Comparison of ENCODE assay signal across 15 cellular contexts in the genomic region with DNA sequence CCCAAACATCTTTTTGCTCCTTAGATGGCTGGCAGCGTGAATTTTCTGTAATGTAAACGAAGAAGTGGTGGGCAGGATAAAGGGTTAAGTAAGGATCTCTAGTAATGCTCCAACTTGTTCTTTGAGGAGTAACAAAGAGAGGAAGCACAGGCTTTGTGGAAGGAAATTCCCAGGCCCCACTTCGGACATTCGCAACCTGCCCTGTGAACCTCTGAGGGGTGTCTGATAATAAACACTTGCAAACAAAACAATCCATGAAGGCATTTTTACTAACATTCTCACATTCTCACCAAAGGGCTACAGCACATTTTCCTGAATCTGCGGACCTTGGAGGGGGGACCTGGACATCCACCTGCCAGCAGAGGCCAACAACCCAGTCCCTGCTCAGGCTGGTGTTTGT. TPM values are rescaled to one million over a fixed set of nuclear protein-coding genes. Genes with fewer than 3 reads are reported as not detected.
A peak's percentile ranks its signal among the peaks of the same experiment; 100 is the strongest.
DNase-seq lines count a peak whose midpoint lies in the region; ATAC-seq, FAIRE-seq and TF ChIP-seq lines count a peak whose summit lies in the region.
"Had no signal": no experiment of that assay in that cellular context is flagged by ENCODE, and none has a peak within 500 bp of the region (broad histone marks: within the 10 kb centered on the region; RNA-seq: fewer than 3 reads in every experiment).

No MANE protein-coding gene starts in this region.

- H3K79me2 ChIP-seq in endothelial cell of umbilical vein (ENCODE audit: control insufficient read depth, insufficient read depth, low read length): no peaks in the 10 kb centered on the region

- TF ChIP-seq CTCF in C4-2B (conservative IDR thresholded peaks at IDR 0.05) (no peak), endothelial cell of umbilical vein (IDR thresholded peaks at IDR 0.05; ENCODE audit: extremely low read depth in 1 of 2, insufficient read depth in 1 of 2, low read depth in 1 of 2, low read length in 2 of 2) (no peak), right lobe of liver (IDR thresholded peaks at IDR 0.05) (no peak)

- DNase-seq in endothelial cell of umbilical vein (ENCODE audit: low read depth, low spot score) (peak; percentile 97), right lobe of liver (no peak), putamen (ENCODE audit: low spot score) (peak; percentile 9), NCI-H2029 (lab: John Stamatoyannopoulos, UW) (no peak), NCI-H1436 (lab: John Stamatoyannopoulos, UW) (no peak), NOMO-1 (lab: John Stamatoyannopoulos, UW; ENCODE audit: unreplicated experiment in 2 of 2) (no peak)
- DNase-seq: HFFc6, NCI-H1092, NCI-H2107, NCI-H2227 treated with DMSO at 0.1 percent for 48 hours, NCI-H524 had no signal

- no peaks in the 10 kb centered on the region for H3K9me1 ChIP-seq in endothelial cell of umbilical vein (replicated peaks; ENCODE audit: control insufficient read depth, extremely low read depth, insufficient read depth, low read length)

- CTCF ChIA-PET in endothelial cell of umbilical vein (lab: Charles Lee): interaction anchor here (1.6 kb wide), 1 partner anchor 71 kb away, joined by 4 read pairs; no protein-coding TSS in a partner anchor

- H3K4me1 ChIP-seq in endothelial cell of umbilical vein (ENCODE audit: control insufficient read depth, extremely low read depth, insufficient read depth, low read length) (peaks cover 40% of the 10 kb centered on the region), right lobe of liver (no peaks in the 10 kb centered on the region)

- H3K27me3 ChIP-seq in endothelial cell of umbilical vein (ENCODE audit: control insufficient read depth in 2 of 2, insufficient read depth in 2 of 2, low read length in 2 of 2) (no peaks in the 10 kb centered on the region), right lobe of liver (no peaks in the 10 kb centered on the region)

- peak overlapping the region; percentile 44 for H3K27ac ChIP-seq in C4-2B
- peak overlapping the region; percentile 98 for H3K27ac ChIP-seq in endothelial cell of umbilical vein (ENCODE audit: insufficient read depth, low read depth, low read length)
- no peak overlapping the region for H3K27ac ChIP-seq in right lobe of liver

- H3K9ac ChIP-seq in endothelial cell of umbilical vein (replicated peaks; ENCODE audit: extremely low read depth, insufficient read depth, low read length): peak overlapping the region; percentile 83

- 51% methylated on average over 4 of the region's 5 CpGs for WGBS in right lobe of liver (ENCODE audit: insufficient coverage, low coverage, low lambda C conversion rate, missing lambda C conversion rate)

- H3K4me2 ChIP-seq in endothelial cell of umbilical vein (ENCODE audit: insufficient read depth, low read length): peak overlapping the region; percentile 68

- FAIRE-seq in endothelial cell of umbilical vein (lab: Jason Lieb, UNC): peak; percentile 82
- FAIRE-seq: H54 had no signal

- no peaks in the 10 kb centered on the region for H3K36me3 ChIP-seq in endothelial cell of umbilical vein (ENCODE audit: control insufficient read depth in 2 of 2, extremely low read depth in 1 of 2, insufficient read depth in 2 of 2, low read length in 2 of 2)
- no peaks in the 10 kb centered on the region for H3K36me3 ChIP-seq in right lobe of liver

- TF ChIP-seq POLR2A in endothelial cell of umbilical vein (IDR thresholded peaks at IDR 0.05; ENCODE audit: low read depth, low read length): peak; percentile 65
- no peak for TF ChIP-seq POLR2A in right lobe of liver (IDR thresholded peaks at IDR 0.05)

- BruUV-seq in endothelial cell of umbilical vein (replicated peaks; lab: Mats Ljungman, UMichigan): no TSS peak

- intact Hi-C loops in endothelial cell of umbilical vein (cut with micrococcal nuclease): loop anchor here (1.0 to 2.0 kb wide), 3 partner anchors 12 to 361 kb away; a partner anchor contains a TSS
- intact Hi-C loops in right lobe of liver (cut with DNase I): no loop called here

- peak; percentile 44 to 69 (median 45) for ATAC-seq in right lobe of liver

- no peak overlapping the region for H3K4me3 ChIP-seq in endothelial cell of umbilical vein (replicated peaks in 1 of 3; ENCODE audit: insufficient read depth in 1 of 3, low read depth in 1 of 3, low read length in 3 of 3)
- H3K4me3 ChIP-seq in right lobe of liver: no peak overlapping the region

- dilution Hi-C loops in endothelial cell of umbilical vein (cut with MboI; ENCODE audit: extremely low pct_ligation_motif_present, low sequenced_read_pairs): no loop called here

- H3K9me3 ChIP-seq in endothelial cell of umbilical vein (replicated peaks; ENCODE audit: control insufficient read depth, insufficient read depth, low read length) (no peaks in the 10 kb centered on the region), right lobe of liver (no peaks in the 10 kb centered on the region)

- no peaks in the 10 kb centered on the region for H4K20me1 ChIP-seq in endothelial cell of umbilical vein (replicated peaks; ENCODE audit: control insufficient read depth, extremely low read depth, insufficient read depth, low read length)

- H2AFZ ChIP-seq in endothelial cell of umbilical vein (ENCODE audit: low read depth, low read length): peak overlapping the region; percentile 5

- POLR2A ChIA-PET in endothelial cell of umbilical vein (lab: Charles Lee): no interaction called here

TF ChIP-seq in endothelial cell of umbilical vein, 7 proteins besides CTCF, POLR2A, EP300 and RAD21:
- TF ChIP-seq GATA2 (IDR thresholded peaks at IDR 0.05; ENCODE audit: insufficient read depth, insufficient read length, low read depth, low read length): peak; percentile 34
- TF ChIP-seq FOS (IDR thresholded peaks at IDR 0.05; ENCODE audit: borderline replicate concordance, insufficient read depth, low read length): no peak
- no peak for TF ChIP-seq MYC (IDR thresholded peaks at IDR 0.05; ENCODE audit: low read depth, low read length)
- TF ChIP-seq JUN (IDR thresholded peaks at IDR 0.05; ENCODE audit: borderline replicate concordance, insufficient read depth, insufficient read length, low read depth): peak; percentile 46
- TF ChIP-seq, protein P1, sequence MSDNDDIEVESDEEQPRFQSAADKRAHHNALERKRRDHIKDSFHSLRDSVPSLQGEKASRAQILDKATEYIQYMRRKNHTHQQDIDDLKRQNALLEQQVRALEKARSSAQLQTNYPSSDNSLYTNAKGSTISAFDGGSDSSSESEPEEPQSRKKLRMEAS (IDR thresholded peaks at IDR 0.05; ENCODE audit: insufficient read depth, insufficient read length): no peak
- TF ChIP-seq POLR2AphosphoS5 (IDR thresholded peaks at IDR 0.05; ENCODE audit: insufficient read depth, low read depth, low read length): peak; percentile 62
- no peak for TF ChIP-seq EZH2 (IDR thresholded peaks at IDR 0.05; ENCODE audit: borderline replicate concordance, low read depth, low read length, severe bottlenecking)

RNA-seq across cellular contexts. Expression of a gene that starts 25.8 kb away (rescaled TPM):
- total RNA-seq in endothelial cell of umbilical vein: 37.9 and 50.0 TPM in 2 replicates
- 21.9 and 26.3 TPM in 2 replicates for polyA plus RNA-seq in endothelial cell of umbilical vein
- polyA plus RNA-seq in endothelial cell of umbilical vein (2011; cell fraction: cytosol; rRNA removed): 13.6 and 14.3 TPM in 2 replicates
- polyA plus RNA-seq in endothelial cell of umbilical vein (2011; cell fraction: nucleus; rRNA removed): 31.1 and 36.8 TPM in 2 replicates
- polyA plus RNA-seq in endothelial cell of umbilical vein (2012): 9.0 and 17.2 TPM in 2 replicates
- 61.0 and 65.4 TPM in 2 replicates for polyA minus RNA-seq in endothelial cell of umbilical vein
- polyA minus RNA-seq in endothelial cell of umbilical vein (2011; cell fraction: cytosol; rRNA and poly(A)+ RNA removed): not detected
- 37.1 and 55.8 TPM in 2 replicates for polyA minus RNA-seq in endothelial cell of umbilical vein (2011; cell fraction: nucleus; rRNA and poly(A)+ RNA removed)
- 10 to 100 TPM in 3 of 6 experiments, 1 to 10 TPM in 3; 6.5 to 14.6 (median 10.7) TPM for total RNA-seq in right lobe of liver
- total RNA-seq: MCF 10A had no signal
- polyA plus RNA-seq: CD14-positive monocyte had no signal

Comparison
In these comparisons a context has a peak if more than half of its experiments do, and no peak if none do; other contexts are left out.
1. H3K27ac ChIP-seq: peak in C4-2B (single experiment) and endothelial cell of umbilical vein (single experiment); none in right lobe of liver (0 of 3).
2. DNase-seq: peak in endothelial cell of umbilical vein (single experiment) and putamen (single experiment); none in right lobe of liver (0 of 3), NCI-H2029 (single experiment), NCI-H1436 (single experiment) and NOMO-1 (0 of 2).